Comparison of ENCODE assay signal across 17 cellular contexts in genomic region chr18:23176701-23177432, GRCh38. TPM values are rescaled to one million over a fixed set of nuclear protein-coding genes. Genes with fewer than 3 reads are reported as not detected.
A peak's percentile ranks its signal among the peaks of the same experiment; 100 is the strongest.
DNase-seq lines count a peak whose midpoint lies in the region; ATAC-seq, FAIRE-seq and TF ChIP-seq lines count a peak whose summit lies in the region.
"Had no signal": no experiment of that assay in that cellular context is flagged by ENCODE, and none has a peak within 500 bp of the region (broad histone marks: within the 10 kb centered on the region; RNA-seq: fewer than 3 reads in every experiment).

No MANE protein-coding gene starts in this region.

- no peak for TF ChIP-seq CTCF in HEK293 (tag by site-specific recombination; IDR thresholded peaks at IDR 0.05)
- TF ChIP-seq CTCF in H1 (IDR thresholded peaks at IDR 0.05; ENCODE audit: control extremely low read depth in 1 of 3, insufficient read depth in 1 of 3, low read depth in 1 of 3, low read length in 3 of 3): no peak
- TF ChIP-seq CTCF in nephron progenitor cell (IDR thresholded peaks at IDR 0.05): no peak

- peak overlapping the region; percentile 91; the same call in 1 of the 2 replicates for H2AK5ac ChIP-seq in H1 (ENCODE audit: low read depth, low read length)

- no peak overlapping the region for H3K18ac ChIP-seq in H1 (ENCODE audit: extremely low read depth, low read length)

- H3K9me3 ChIP-seq in HEK293 (ENCODE audit: control insufficient read depth, insufficient read depth, low read depth, low read length): no peaks in the 10 kb centered on the region
- no peaks in the 10 kb centered on the region for H3K9me3 ChIP-seq in H1 (ENCODE audit: insufficient read depth in 2 of 2, low read depth in 1 of 2, low read length in 1 of 2)
- H3K9me3 ChIP-seq: A549 had no signal

- H3K27ac ChIP-seq in HEK293 (ENCODE audit: extremely low read depth, low read depth, low read length): no peak overlapping the region
- H3K27ac ChIP-seq in H1 (ENCODE audit: low read depth, low read length): no peak overlapping the region; the same call in 1 of the 2 replicates
- H3K27ac ChIP-seq: A549 had no signal

- DNase-seq in H1 (ENCODE audit: low read depth in 1 of 2, low spot score in 2 of 2) (no peak), nephron progenitor cell (no peak), NCI-H524 treated with DMSO at 0.1 percent for 48 hours (lab: John Stamatoyannopoulos, UW) (no peak), left ventricle myocardium superior (no peak), NCI-H2029 (lab: John Stamatoyannopoulos, UW) (no peak), medulla oblongata (ENCODE audit: extremely low spot score) (no peak)
- DNase-seq: CD8-positive, alpha-beta T cell; COR-L47; DMS153; DMS79 treated with DMSO at 0.1 percent for 48 hours; EL had no signal

- POLR2A ChIA-PET in HEK293 (lab: Yijun Ruan, JAX): no interaction called here
- POLR2A ChIA-PET in H1 (lab: Charles Lee; ENCODE audit: partially characterized antibody): interaction anchor here (0.9 to 1.0 kb wide), 2 partner anchors 11 to 19 kb away, joined by 4 read pairs; no protein-coding TSS in a partner anchor

- WGBS in H1 (ENCODE audit: extremely low coverage in 1 of 2, insufficient coverage in 1 of 2, insufficient read length in 1 of 2, insufficient replicate concordance in 2 of 2, low coverage in 1 of 2, low lambda C conversion rate in 2 of 2, missing lambda C conversion rate in 1 of 2), 2 experiments: 88% methylated on average over 17 of the region's 17 CpGs; no CpG with 5 or more reads in 1 of the 2 experiments

- TF ChIP-seq RAD21 in H1 (IDR thresholded peaks at IDR 0.05 in 1 of 2, conservative IDR thresholded peaks at IDR 0.05 in 1 of 2; ENCODE audit: low read depth in 2 of 2, low read length in 2 of 2): no peak

- H4K8ac ChIP-seq in H1 (ENCODE audit: extremely low read depth, insufficient read depth, low read length): peak overlapping the region; percentile 51

- H3K23ac ChIP-seq in H1 (ENCODE audit: insufficient read length): no peak overlapping the region

- H4K20me1 ChIP-seq in H1 (replicated peaks in 1 of 2; ENCODE audit: control insufficient read depth in 1 of 2, insufficient read depth in 2 of 2, low read length in 2 of 2): peaks cover 0 to 1% of the 10 kb centered on the region in 2 experiments

- peaks cover 15% of the 10 kb centered on the region for H3K79me1 ChIP-seq in H1 (ENCODE audit: low read depth, low read length)

- H4K91ac ChIP-seq in H1 (replicated peaks; ENCODE audit: insufficient read length, low read length): peak overlapping the region; percentile 62

- no peak overlapping the region for H2BK15ac ChIP-seq in H1 (ENCODE audit: low read length)

- H3K4me3 ChIP-seq in HEK293 (ENCODE audit: low read depth, low read length) (no peak overlapping the region), H1 (ENCODE audit: extremely low read depth in 1 of 4, insufficient read depth in 2 of 4, low read depth in 3 of 4, low read length in 4 of 4) (no peak overlapping the region)
- H3K4me3 ChIP-seq: A549 had no signal

- no peak overlapping the region for H3K14ac ChIP-seq in H1 (ENCODE audit: insufficient read length)

- H3K4me1 ChIP-seq in HEK293 (ENCODE audit: control insufficient read depth, insufficient read depth, low read length) (no peaks in the 10 kb centered on the region), H1 (replicated peaks in 1 of 4; ENCODE audit: control insufficient read depth in 3 of 4, insufficient read depth in 4 of 4, low read length in 3 of 4) (peaks cover 1 to 22% (median 13%) of the 10 kb centered on the region in 4 experiments)
- H3K4me1 ChIP-seq: A549 had no signal

- H3K79me2 ChIP-seq in H1 (ENCODE audit: control insufficient read depth in 1 of 2, insufficient read depth in 2 of 2, low read length in 2 of 2): peaks cover 0 to 86% of the 10 kb centered on the region in 2 experiments; a peak in 2 of 4 replicates

- H3K9ac ChIP-seq in H1 (replicated peaks in 1 of 4; ENCODE audit: extremely low read depth in 1 of 4, low read depth in 3 of 4, low read length in 3 of 4): no peak overlapping the region

- peaks cover 19% of the 10 kb centered on the region for H3K36me3 Mint-ChIP-seq in nephron progenitor cell (ENCODE audit: low read depth)
- H3K36me3 Mint-ChIP-seq: CD14-positive monocyte; CD8-positive, alpha-beta T cell had no signal

- peaks cover 51% of the 10 kb centered on the region for H3K4me1 Mint-ChIP-seq in nephron progenitor cell
- H3K4me1 Mint-ChIP-seq: CD14-positive monocyte had no signal

- H3K56ac ChIP-seq in H1 (replicated peaks; ENCODE audit: insufficient read length, low read depth, low read length): no peak overlapping the region

- H3K27me3 ChIP-seq in H1 (replicated peaks in 1 of 4; ENCODE audit: control insufficient read depth in 3 of 4, extremely low read depth in 1 of 4, insufficient read depth in 3 of 4, low read length in 3 of 4): no peaks in the 10 kb centered on the region

- no peak overlapping the region for H3K4me3 Mint-ChIP-seq in nephron progenitor cell
- H3K4me3 Mint-ChIP-seq: CD14-positive monocyte; CD8-positive, alpha-beta T cell had no signal

- no peak for ATAC-seq in left ventricle myocardium superior
- ATAC-seq: A549; CD8-positive, alpha-beta T cell had no signal

- intact Hi-C loops in left ventricle myocardium superior (cut with micrococcal nuclease): no loop called here

- no peak overlapping the region for H2BK20ac ChIP-seq in H1 (ENCODE audit: low read length)

- H3K36me3 ChIP-seq in HEK293 (ENCODE audit: control insufficient read depth in 2 of 2, insufficient read depth in 1 of 2, low read length in 2 of 2) (no peaks in the 10 kb centered on the region), H1 (ENCODE audit: control insufficient read depth in 2 of 4, insufficient read depth in 4 of 4, low read length in 3 of 4) (no peaks in the 10 kb centered on the region; a peak in 1 of 8 replicates)

- peak overlapping the region; percentile 40; the same call in 1 of the 2 replicates for H2BK5ac ChIP-seq in H1 (ENCODE audit: low read depth, low read length)

- peak overlapping the region; percentile 96 for H3K27ac Mint-ChIP-seq in nephron progenitor cell
- H3K27ac Mint-ChIP-seq: CD14-positive monocyte; CD8-positive, alpha-beta T cell had no signal

- peak overlapping the region; percentile 13; the same call in 1 of the 2 replicates for H2BK12ac ChIP-seq in H1 (ENCODE audit: low read depth, low read length)

- H3K23me2 ChIP-seq in H1 (ENCODE audit: low read depth, low read length): no peaks in the 10 kb centered on the region

- FAIRE-seq in H1 (lab: Jason Lieb, UNC): no peak
- FAIRE-seq: A549, D721Med, G401.6, GM12891 had no signal

- CTCF ChIA-PET in HEK293 (lab: Yijun Ruan, JAX) (no interaction called here), H1 (lab: Charles Lee; ENCODE audit: partially characterized antibody) (interaction anchor here (0.7 to 0.8 kb wide), 2 partner anchors 15 to 31 kb away, joined by 3 read pairs; no protein-coding TSS in a partner anchor)

- H3K4ac ChIP-seq in H1 (replicated peaks; ENCODE audit: insufficient read length, low read depth, low read length): no peak overlapping the region

- no peaks in the 10 kb centered on the region for H3K9me3 Mint-ChIP-seq in nephron progenitor cell
- H3K9me3 Mint-ChIP-seq: CD14-positive monocyte; CD8-positive, alpha-beta T cell had no signal

- H3K27me3 Mint-ChIP-seq in nephron progenitor cell (ENCODE audit: low read depth, poor library complexity): peaks cover 4% of the 10 kb centered on the region

- TF ChIP-seq POLR2A in H1 (IDR thresholded peaks at IDR 0.05; ENCODE audit: control extremely low read depth in 1 of 2, low read depth in 2 of 2, low read length in 2 of 2): no peak

- TF ChIP-seq EP300 in H1 (IDR thresholded peaks at IDR 0.05; ENCODE audit: borderline replicate concordance in 1 of 2, low read depth in 2 of 2, low read length in 2 of 2): no peak

- H3K4me2 ChIP-seq in H1 (ENCODE audit: insufficient read depth in 1 of 2, low read depth in 2 of 2, low read length in 2 of 2): no peak overlapping the region
- H3K4me2 ChIP-seq: A549 had no signal

- H2BK120ac ChIP-seq in H1 (replicated peaks; ENCODE audit: low read depth, low read length): no peak overlapping the region

- H4K5ac ChIP-seq in H1 (ENCODE audit: insufficient read length, low read depth, low read length): no peak overlapping the region

- no peak overlapping the region for H2AFZ ChIP-seq in H1 (ENCODE audit: low read length)

TF ChIP-seq in HEK293, 187 proteins besides CTCF, POLR2A, EP300 and RAD21 (continues in another document):
- no peak for TF ChIP-seq ZNF155 (tag by site-specific recombination; IDR thresholded peaks at IDR 0.05)
- TF ChIP-seq FEZF1 (tag by site-specific recombination; IDR thresholded peaks at IDR 0.05): no peak

TF ChIP-seq in H1, 55 proteins besides CTCF, POLR2A, EP300 and RAD21 (continues in another document):
- no peak for TF ChIP-seq SP2 (IDR thresholded peaks at IDR 0.05; ENCODE audit: low read length)
- TF ChIP-seq KDM1A (IDR thresholded peaks at IDR 0.05; ENCODE audit: borderline replicate concordance, low read length): no peak
- no peak for TF ChIP-seq SP1 (IDR thresholded peaks at IDR 0.05; ENCODE audit: low read depth, low read length)
- TF ChIP-seq SUZ12 (IDR thresholded peaks at IDR 0.05; ENCODE audit: low read length): no peak
- TF ChIP-seq JUN (IDR thresholded peaks at IDR 0.05; ENCODE audit: low read depth, low read length): no peak
- no peak for TF ChIP-seq BRCA1 (IDR thresholded peaks at IDR 0.05; ENCODE audit: low read depth, low read length)
- TF ChIP-seq YY1 (IDR thresholded peaks at IDR 0.05; ENCODE audit: low read depth, low read length): no peak
- no peak for TF ChIP-seq TAF7 (optimal IDR thresholded peaks at IDR 0.05; ENCODE audit: borderline replicate concordance, low read depth, low read length)
- no peak for TF ChIP-seq SIX5 (IDR thresholded peaks at IDR 0.05; ENCODE audit: low read depth, low read length)
- TF ChIP-seq HDAC6 (IDR thresholded peaks at IDR 0.05; ENCODE audit: low read depth, low read length): no peak
- no peak for TF ChIP-seq SAP30 (IDR thresholded peaks at IDR 0.05; ENCODE audit: insufficient read depth, insufficient replicate concordance, low read length)
- TF ChIP-seq TCF12 (IDR thresholded peaks at IDR 0.05; ENCODE audit: low read depth, low read length): no peak
- no peak for TF ChIP-seq SIRT6 (IDR thresholded peaks at IDR 0.05; ENCODE audit: low read length)
- no peak for TF ChIP-seq PHF8 (conservative IDR thresholded peaks at IDR 0.05; ENCODE audit: low read depth, low read length)
- no peak for TF ChIP-seq CEBPB (IDR thresholded peaks at IDR 0.05; ENCODE audit: low read depth, low read length)

RNA-seq across cellular contexts. Expression of gene CABLES1, which starts 41.6 kb away (rescaled TPM):
- 26.4 and 28.0 TPM in 2 replicates for total RNA-seq in H1 (2021; fragmentation: NEBNext Ultra II Directional; extraction: Animal tissue kit (Norgen Biotek cat#: 25700))
- 8.3 and 9.2 TPM in 2 replicates for polyA plus RNA-seq in H1 (2011; rRNA removed)
- 9.1 TPM for polyA plus RNA-seq in H1 (2011; cell fraction: cytosol; rRNA removed)
- polyA plus RNA-seq in H1 (2011; cell fraction: nucleus; rRNA removed): 17.4 TPM
- 15.3 to 18.2 TPM (median 16.6 TPM) in 4 replicates for polyA plus RNA-seq in H1 (2012, experiment 1 of 2)
- 11.8 TPM for polyA plus RNA-seq in H1 (2012, experiment 2 of 2)
- polyA plus RNA-seq in H1 (2013, experiment 1 of 2): 11.0 TPM
- polyA plus RNA-seq in H1 (2013, experiment 2 of 2): 9.9 TPM
- 13.6 and 21.1 TPM in 2 replicates for polyA minus RNA-seq in H1 (2011; rRNA and poly(A)+ RNA removed)
- 15.0 TPM for polyA minus RNA-seq in H1 (2011; cell fraction: cytosol; rRNA and poly(A)+ RNA removed)
- polyA minus RNA-seq in H1 (2011; cell fraction: nucleus; rRNA and poly(A)+ RNA removed): 27.9 TPM
- total RNA-seq in left ventricle myocardium superior: 3.2 TPM
